ENCODE assay signal across 3 cellular contexts in the genomic region with DNA sequence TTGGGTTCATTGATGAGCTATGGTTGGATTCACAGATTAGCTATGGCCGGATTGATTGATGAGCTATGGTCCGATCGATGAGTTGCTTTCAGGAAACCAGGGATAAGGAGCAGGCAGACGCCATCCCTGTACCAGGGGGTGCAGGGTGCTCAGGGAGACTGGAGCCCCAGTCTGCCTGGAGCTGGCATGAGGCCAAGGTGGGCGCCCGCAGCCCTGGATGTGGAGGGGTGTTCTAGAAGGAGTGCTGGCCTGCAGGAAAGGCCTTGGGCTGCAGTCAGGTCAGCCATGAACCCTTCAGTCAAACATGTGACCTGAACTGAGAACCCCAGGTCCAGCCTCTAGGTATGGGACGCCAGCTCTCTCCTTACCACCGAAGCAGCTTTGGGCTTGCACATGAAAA.
TF ChIP-seq lines count a peak whose summit lies in the region.

No MANE protein-coding gene starts in this region.

TF ChIP-seq in WTC11, 78 proteins besides CTCF, POLR2A, EP300 and RAD21:
- TF ChIP-seq FOXP1 (CRISPR knock-in tag; IDR thresholded peaks at IDR 0.05; ENCODE audit: borderline replicate concordance), result no peak

TF ChIP-seq in H1, 55 proteins besides CTCF, POLR2A, EP300 and RAD21:
- no peak for TF ChIP-seq CHD2 (IDR thresholded peaks at IDR 0.05; ENCODE audit: low read length)
- no peak for TF ChIP-seq E2F6 (IDR thresholded peaks at IDR 0.05)
- no peak for TF ChIP-seq SP2 (IDR thresholded peaks at IDR 0.05; ENCODE audit: low read length)
- no peak for TF ChIP-seq FOSL1 (IDR thresholded peaks at IDR 0.05; ENCODE audit: insufficient read depth, low read depth, low read length)
- TF ChIP-seq SUZ12 (IDR thresholded peaks at IDR 0.05; ENCODE audit: low read length), result no peak
- TF ChIP-seq JUND (IDR thresholded peaks at IDR 0.05; ENCODE audit: low read length), result no peak
- TF ChIP-seq, protein P1, sequence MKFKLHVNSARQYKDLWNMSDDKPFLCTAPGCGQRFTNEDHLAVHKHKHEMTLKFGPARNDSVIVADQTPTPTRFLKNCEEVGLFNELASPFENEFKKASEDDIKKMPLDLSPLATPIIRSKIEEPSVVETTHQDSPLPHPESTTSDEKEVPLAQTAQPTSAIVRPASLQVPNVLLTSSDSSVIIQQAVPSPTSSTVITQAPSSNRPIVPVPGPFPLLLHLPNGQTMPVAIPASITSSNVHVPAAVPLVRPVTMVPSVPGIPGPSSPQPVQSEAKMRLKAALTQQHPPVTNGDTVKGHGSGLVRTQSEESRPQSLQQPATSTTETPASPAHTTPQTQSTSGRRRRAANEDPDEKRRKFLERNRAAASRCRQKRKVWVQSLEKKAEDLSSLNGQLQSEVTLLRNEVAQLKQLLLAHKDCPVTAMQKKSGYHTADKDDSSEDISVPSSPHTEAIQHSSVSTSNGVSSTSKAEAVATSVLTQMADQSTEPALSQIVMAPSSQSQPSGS (IDR thresholded peaks at IDR 0.05; ENCODE audit: low read length), result no peak
- no peak for TF ChIP-seq EZH2 (IDR thresholded peaks at IDR 0.05; ENCODE audit: low read depth, low read length, severe bottlenecking)
- no peak for TF ChIP-seq CEBPB (IDR thresholded peaks at IDR 0.05; ENCODE audit: low read depth, low read length)
- no peak for TF ChIP-seq POLR2AphosphoS5 (IDR thresholded peaks at IDR 0.05; ENCODE audit: low read depth, low read length)
- TF ChIP-seq TBP (IDR thresholded peaks at IDR 0.05; ENCODE audit: low read depth, low read length), result no peak
- TF ChIP-seq BCL11A (IDR thresholded peaks at IDR 0.05; ENCODE audit: low read depth in 2 of 2, low read length in 2 of 2), result no peak
- no peak for TF ChIP-seq RNF2 (IDR thresholded peaks at IDR 0.05; ENCODE audit: borderline replicate concordance, low read depth, low read length, missing control alignments, poor library complexity, severe bottlenecking)
- TF ChIP-seq SRF (IDR thresholded peaks at IDR 0.05; ENCODE audit: low read depth, low read length), result no peak
- no peak for TF ChIP-seq SP1 (IDR thresholded peaks at IDR 0.05; ENCODE audit: low read depth, low read length)
- no peak for TF ChIP-seq SP4 (IDR thresholded peaks at IDR 0.05; ENCODE audit: low read length)
- no peak for TF ChIP-seq SIX5 (IDR thresholded peaks at IDR 0.05; ENCODE audit: low read depth, low read length)

TF ChIP-seq in SK-N-SH, 30 proteins besides CTCF, POLR2A, EP300 and RAD21:
- no peak for TF ChIP-seq USF1 (IDR thresholded peaks at IDR 0.05; ENCODE audit: borderline replicate concordance, low read depth)
- no peak for TF ChIP-seq PBX3 (IDR thresholded peaks at IDR 0.05)
- no peak for TF ChIP-seq TAF1 (IDR thresholded peaks at IDR 0.05; ENCODE audit: borderline replicate concordance, low read depth, low read length)
